In the genomic region with DNA sequence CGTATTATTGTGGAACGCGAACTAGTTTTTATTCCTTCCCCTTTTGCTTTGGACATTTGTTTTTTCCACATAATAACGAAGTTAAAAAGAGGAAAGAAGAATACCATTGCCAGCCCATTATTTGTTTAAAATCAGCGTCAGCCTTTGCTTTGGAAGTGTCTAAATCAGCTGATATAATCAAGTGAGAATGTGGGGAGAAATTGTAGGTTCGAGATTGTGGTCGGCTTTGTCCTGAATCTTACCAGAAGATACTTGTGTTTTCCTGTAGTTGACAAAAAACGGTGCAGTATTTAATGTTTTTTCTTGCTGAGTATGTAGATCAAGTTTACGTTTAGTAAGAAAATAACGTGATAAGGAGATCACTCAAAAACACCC, we compare ENCODE assay signal across 1 cellular context.
A peak's percentile ranks its signal among the peaks of the same experiment; 100 is the strongest.
TF ChIP-seq lines count a peak whose summit lies in the region.

No MANE protein-coding gene starts in this region.

TF ChIP-seq in K562, 482 proteins besides CTCF, POLR2A, EP300 and RAD21 (continued from another document):
- TF ChIP-seq, protein P1, sequence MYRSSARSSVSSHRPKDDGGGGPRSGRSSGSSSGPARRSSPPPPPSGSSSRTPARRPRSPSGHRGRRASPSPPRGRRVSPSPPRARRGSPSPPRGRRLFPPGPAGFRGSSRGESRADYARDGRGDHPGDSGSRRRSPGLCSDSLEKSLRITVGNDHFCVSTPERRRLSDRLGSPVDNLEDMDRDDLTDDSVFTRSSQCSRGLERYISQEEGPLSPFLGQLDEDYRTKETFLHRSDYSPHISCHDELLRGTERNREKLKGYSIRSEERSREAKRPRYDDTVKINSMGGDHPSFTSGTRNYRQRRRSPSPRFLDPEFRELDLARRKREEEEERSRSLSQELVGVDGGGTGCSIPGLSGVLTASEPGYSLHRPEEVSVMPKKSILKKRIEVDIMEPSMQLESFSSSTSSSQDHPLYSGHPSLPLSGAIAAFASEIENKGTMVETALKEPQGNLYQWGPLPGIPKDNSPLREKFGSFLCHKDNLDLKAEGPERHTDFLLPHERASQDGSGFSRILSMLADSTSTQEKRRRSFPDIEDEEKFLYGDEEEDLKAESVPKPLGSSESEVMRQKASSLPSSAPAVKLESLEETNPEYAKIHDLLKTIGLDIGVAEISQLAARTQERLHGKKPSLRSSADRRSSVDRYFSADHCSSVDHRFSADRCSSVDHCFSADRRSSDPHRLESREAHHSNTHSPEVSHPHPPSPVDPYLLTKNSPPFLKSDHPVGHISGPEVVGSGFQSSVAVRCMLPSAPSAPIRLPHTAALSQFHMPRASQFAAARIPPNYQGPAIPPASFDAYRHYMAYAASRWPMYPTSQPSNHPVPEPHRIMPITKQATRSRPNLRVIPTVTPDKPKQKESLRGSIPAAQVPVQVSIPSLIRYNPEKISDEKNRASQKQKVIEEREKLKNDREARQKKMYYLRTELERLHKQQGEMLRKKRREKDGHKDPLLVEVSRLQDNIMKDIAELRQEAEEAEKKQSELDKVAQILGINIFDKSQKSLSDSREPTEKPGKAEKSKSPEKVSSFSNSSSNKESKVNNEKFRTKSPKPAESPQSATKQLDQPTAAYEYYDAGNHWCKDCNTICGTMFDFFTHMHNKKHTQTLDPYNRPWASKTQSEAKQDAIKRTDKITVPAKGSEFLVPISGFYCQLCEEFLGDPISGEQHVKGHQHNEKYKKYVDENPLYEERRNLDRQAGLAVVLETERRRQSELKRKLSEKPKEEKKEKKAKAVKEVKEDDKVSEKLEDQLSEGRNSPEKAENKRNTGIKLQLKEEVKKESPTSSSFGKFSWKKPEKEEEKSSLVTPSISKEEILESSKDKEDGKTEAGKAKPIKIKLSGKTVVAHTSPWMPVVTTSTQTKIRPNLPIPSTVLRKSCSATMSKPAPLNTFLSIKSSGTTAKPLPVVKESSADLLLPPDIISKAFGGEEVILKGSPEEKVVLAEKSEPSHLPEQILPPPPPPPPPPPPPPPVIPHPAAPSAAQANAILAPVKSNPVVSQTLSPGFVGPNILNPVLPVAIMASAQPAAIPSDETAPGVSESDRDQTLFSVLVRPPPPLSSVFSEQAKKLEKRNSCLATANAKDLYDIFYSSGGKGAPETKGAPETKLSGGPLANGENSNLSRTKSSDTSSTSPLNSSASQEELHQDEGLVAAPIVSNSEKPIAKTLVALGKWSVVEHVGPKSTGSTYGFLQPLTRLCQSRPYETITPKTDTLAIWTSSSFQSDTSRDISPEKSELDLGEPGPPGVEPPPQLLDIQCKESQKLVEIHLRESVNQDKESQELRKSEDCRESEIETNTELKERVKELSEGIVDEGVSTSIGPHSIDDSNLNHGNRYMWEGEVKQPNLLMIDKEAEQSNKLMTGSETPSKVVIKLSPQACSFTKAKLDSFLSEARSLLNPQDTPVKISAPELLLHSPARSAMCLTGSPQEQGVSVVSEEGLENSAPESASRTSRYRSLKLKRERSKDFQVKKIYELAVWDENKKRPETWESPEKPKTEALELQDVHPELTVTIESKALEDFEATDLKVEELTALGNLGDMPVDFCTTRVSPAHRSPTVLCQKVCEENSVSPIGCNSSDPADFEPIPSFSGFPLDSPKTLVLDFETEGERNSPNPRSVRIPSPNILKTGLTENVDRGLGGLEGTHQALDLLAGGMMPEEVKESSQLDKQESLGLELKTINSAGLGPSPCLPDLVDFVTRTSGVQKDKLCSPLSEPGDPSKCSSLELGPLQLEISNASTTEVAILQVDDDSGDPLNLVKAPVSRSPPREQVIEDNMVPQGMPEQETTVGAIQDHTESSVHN (IDR thresholded peaks at IDR 0.05; ENCODE audit: borderline replicate concordance in 1 of 2, low read depth in 1 of 2), result no peak
- TF ChIP-seq ZNF785 (CRISPR knock-in tag; IDR thresholded peaks at IDR 0.05), result no peak
- TF ChIP-seq PCBP1 (IDR thresholded peaks at IDR 0.05; ENCODE audit: low read depth, low read length, poor library complexity, severe bottlenecking), result no peak
- TF ChIP-seq TRIM24 (IDR thresholded peaks at IDR 0.05), result no peak
- no peak for TF ChIP-seq ZKSCAN8 (CRISPR knock-in tag; IDR thresholded peaks at IDR 0.05)
- no peak for TF ChIP-seq EWSR1 (IDR thresholded peaks at IDR 0.05; ENCODE audit: borderline replicate concordance, low read depth, partially characterized antibody)
- no peak for TF ChIP-seq POLR3G (IDR thresholded peaks at IDR 0.05; ENCODE audit: extremely low read depth, insufficient read length, insufficient replicate concordance)
- TF ChIP-seq CBX3 (IDR thresholded peaks at IDR 0.05; ENCODE audit: borderline replicate concordance in 1 of 2, low read length in 2 of 2), result no peak
- TF ChIP-seq, protein P2, sequence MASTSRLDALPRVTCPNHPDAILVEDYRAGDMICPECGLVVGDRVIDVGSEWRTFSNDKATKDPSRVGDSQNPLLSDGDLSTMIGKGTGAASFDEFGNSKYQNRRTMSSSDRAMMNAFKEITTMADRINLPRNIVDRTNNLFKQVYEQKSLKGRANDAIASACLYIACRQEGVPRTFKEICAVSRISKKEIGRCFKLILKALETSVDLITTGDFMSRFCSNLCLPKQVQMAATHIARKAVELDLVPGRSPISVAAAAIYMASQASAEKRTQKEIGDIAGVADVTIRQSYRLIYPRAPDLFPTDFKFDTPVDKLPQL (IDR thresholded peaks at IDR 0.05; ENCODE audit: extremely low read depth, insufficient read length), result no peak
- no peak for TF ChIP-seq ZC3H4 (CRISPR knock-in tag; IDR thresholded peaks at IDR 0.05; ENCODE audit: borderline replicate concordance)
- no peak for TF ChIP-seq ZNF77 (CRISPR knock-in tag; IDR thresholded peaks at IDR 0.05)
- TF ChIP-seq NR2C1 (IDR thresholded peaks at IDR 0.05), result no peak
- TF ChIP-seq NR2C1 (tag; IDR thresholded peaks at IDR 0.05), result no peak
- TF ChIP-seq, protein P3, sequence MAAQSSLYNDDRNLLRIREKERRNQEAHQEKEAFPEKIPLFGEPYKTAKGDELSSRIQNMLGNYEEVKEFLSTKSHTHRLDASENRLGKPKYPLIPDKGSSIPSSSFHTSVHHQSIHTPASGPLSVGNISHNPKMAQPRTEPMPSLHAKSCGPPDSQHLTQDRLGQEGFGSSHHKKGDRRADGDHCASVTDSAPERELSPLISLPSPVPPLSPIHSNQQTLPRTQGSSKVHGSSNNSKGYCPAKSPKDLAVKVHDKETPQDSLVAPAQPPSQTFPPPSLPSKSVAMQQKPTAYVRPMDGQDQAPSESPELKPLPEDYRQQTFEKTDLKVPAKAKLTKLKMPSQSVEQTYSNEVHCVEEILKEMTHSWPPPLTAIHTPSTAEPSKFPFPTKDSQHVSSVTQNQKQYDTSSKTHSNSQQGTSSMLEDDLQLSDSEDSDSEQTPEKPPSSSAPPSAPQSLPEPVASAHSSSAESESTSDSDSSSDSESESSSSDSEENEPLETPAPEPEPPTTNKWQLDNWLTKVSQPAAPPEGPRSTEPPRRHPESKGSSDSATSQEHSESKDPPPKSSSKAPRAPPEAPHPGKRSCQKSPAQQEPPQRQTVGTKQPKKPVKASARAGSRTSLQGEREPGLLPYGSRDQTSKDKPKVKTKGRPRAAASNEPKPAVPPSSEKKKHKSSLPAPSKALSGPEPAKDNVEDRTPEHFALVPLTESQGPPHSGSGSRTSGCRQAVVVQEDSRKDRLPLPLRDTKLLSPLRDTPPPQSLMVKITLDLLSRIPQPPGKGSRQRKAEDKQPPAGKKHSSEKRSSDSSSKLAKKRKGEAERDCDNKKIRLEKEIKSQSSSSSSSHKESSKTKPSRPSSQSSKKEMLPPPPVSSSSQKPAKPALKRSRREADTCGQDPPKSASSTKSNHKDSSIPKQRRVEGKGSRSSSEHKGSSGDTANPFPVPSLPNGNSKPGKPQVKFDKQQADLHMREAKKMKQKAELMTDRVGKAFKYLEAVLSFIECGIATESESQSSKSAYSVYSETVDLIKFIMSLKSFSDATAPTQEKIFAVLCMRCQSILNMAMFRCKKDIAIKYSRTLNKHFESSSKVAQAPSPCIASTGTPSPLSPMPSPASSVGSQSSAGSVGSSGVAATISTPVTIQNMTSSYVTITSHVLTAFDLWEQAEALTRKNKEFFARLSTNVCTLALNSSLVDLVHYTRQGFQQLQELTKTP (IDR thresholded peaks at IDR 0.05; ENCODE audit: low read depth in 1 of 2, partially characterized antibody in 2 of 2), result peak; percentile 14 to 55
- no peak for TF ChIP-seq RFX1 (IDR thresholded peaks at IDR 0.05)
- no peak for TF ChIP-seq ZSCAN32 (CRISPR knock-in tag; IDR thresholded peaks at IDR 0.05)
- TF ChIP-seq, protein P4, sequence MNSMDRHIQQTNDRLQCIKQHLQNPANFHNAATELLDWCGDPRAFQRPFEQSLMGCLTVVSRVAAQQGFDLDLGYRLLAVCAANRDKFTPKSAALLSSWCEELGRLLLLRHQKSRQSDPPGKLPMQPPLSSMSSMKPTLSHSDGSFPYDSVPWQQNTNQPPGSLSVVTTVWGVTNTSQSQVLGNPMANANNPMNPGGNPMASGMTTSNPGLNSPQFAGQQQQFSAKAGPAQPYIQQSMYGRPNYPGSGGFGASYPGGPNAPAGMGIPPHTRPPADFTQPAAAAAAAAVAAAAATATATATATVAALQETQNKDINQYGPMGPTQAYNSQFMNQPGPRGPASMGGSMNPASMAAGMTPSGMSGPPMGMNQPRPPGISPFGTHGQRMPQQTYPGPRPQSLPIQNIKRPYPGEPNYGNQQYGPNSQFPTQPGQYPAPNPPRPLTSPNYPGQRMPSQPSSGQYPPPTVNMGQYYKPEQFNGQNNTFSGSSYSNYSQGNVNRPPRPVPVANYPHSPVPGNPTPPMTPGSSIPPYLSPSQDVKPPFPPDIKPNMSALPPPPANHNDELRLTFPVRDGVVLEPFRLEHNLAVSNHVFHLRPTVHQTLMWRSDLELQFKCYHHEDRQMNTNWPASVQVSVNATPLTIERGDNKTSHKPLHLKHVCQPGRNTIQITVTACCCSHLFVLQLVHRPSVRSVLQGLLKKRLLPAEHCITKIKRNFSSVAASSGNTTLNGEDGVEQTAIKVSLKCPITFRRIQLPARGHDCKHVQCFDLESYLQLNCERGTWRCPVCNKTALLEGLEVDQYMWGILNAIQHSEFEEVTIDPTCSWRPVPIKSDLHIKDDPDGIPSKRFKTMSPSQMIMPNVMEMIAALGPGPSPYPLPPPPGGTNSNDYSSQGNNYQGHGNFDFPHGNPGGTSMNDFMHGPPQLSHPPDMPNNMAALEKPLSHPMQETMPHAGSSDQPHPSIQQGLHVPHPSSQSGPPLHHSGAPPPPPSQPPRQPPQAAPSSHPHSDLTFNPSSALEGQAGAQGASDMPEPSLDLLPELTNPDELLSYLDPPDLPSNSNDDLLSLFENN (IDR thresholded peaks at IDR 0.05; ENCODE audit: low read depth in 2 of 2, low read length in 2 of 2), result 0 out of 4 replicates have a peak, but pooled peaks of 1 of the 2 experiments have one; percentile 24
- no peak; the same call in 1 of the 2 replicates for TF ChIP-seq BRD4 (IDR thresholded peaks at IDR 0.05)
- TF ChIP-seq, protein P5, sequence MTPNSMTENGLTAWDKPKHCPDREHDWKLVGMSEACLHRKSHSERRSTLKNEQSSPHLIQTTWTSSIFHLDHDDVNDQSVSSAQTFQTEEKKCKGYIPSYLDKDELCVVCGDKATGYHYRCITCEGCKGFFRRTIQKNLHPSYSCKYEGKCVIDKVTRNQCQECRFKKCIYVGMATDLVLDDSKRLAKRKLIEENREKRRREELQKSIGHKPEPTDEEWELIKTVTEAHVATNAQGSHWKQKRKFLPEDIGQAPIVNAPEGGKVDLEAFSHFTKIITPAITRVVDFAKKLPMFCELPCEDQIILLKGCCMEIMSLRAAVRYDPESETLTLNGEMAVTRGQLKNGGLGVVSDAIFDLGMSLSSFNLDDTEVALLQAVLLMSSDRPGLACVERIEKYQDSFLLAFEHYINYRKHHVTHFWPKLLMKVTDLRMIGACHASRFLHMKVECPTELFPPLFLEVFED (CRISPR knock-in tag; conservative IDR thresholded peaks at IDR 0.05), result no peak
- TF ChIP-seq NFIC (IDR thresholded peaks at IDR 0.05), result no peak
- no peak for TF ChIP-seq NEUROD1 (IDR thresholded peaks at IDR 0.05; ENCODE audit: borderline replicate concordance, low read depth, low read length, partially characterized antibody)
- TF ChIP-seq LEF1 (IDR thresholded peaks at IDR 0.05), result no peak
- TF ChIP-seq RNF2 (IDR thresholded peaks at IDR 0.05), result no peak
- TF ChIP-seq SAFB2 (IDR thresholded peaks at IDR 0.05; ENCODE audit: borderline replicate concordance, low read depth, low read length, severe bottlenecking), result no peak
- TF ChIP-seq, protein P6, sequence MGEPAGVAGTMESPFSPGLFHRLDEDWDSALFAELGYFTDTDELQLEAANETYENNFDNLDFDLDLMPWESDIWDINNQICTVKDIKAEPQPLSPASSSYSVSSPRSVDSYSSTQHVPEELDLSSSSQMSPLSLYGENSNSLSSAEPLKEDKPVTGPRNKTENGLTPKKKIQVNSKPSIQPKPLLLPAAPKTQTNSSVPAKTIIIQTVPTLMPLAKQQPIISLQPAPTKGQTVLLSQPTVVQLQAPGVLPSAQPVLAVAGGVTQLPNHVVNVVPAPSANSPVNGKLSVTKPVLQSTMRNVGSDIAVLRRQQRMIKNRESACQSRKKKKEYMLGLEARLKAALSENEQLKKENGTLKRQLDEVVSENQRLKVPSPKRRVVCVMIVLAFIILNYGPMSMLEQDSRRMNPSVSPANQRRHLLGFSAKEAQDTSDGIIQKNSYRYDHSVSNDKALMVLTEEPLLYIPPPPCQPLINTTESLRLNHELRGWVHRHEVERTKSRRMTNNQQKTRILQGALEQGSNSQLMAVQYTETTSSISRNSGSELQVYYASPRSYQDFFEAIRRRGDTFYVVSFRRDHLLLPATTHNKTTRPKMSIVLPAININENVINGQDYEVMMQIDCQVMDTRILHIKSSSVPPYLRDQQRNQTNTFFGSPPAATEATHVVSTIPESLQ (CRISPR knock-in tag; IDR thresholded peaks at IDR 0.05), result no peak
- 0 out of 4 replicates have a peak, but pooled peaks of 1 of the 2 experiments have one; percentile 18 for TF ChIP-seq FOXA3 (CRISPR knock-in tag; conservative IDR thresholded peaks at IDR 0.05 in 1 of 2, IDR thresholded peaks at IDR 0.05 in 1 of 2)
- TF ChIP-seq, protein P7, sequence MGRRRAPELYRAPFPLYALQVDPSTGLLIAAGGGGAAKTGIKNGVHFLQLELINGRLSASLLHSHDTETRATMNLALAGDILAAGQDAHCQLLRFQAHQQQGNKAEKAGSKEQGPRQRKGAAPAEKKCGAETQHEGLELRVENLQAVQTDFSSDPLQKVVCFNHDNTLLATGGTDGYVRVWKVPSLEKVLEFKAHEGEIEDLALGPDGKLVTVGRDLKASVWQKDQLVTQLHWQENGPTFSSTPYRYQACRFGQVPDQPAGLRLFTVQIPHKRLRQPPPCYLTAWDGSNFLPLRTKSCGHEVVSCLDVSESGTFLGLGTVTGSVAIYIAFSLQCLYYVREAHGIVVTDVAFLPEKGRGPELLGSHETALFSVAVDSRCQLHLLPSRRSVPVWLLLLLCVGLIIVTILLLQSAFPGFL (CRISPR knock-in tag; IDR thresholded peaks at IDR 0.05), result no peak
- TF ChIP-seq CHD1 (IDR thresholded peaks at IDR 0.05; ENCODE audit: low read length), result peak; percentile 83
- TF ChIP-seq SLC30A9 (CRISPR knock-in tag; IDR thresholded peaks at IDR 0.05), result no peak
- no peak for TF ChIP-seq ELF4 (CRISPR knock-in tag; IDR thresholded peaks at IDR 0.05)
- no peak for TF ChIP-seq GTF2F1 (IDR thresholded peaks at IDR 0.05; ENCODE audit: low read depth, low read length)
- no peak for TF ChIP-seq MTA3 (IDR thresholded peaks at IDR 0.05; ENCODE audit: borderline replicate concordance)
- no peak for TF ChIP-seq ZNF561 (CRISPR knock-in tag; conservative IDR thresholded peaks at IDR 0.05)
- peak; percentile 49 for TF ChIP-seq C11orf30 (IDR thresholded peaks at IDR 0.05; ENCODE audit: low read depth)
- 0 out of 2 replicates have a peak, but pooled peaks have one; percentile 20 for TF ChIP-seq THRAP3 (IDR thresholded peaks at IDR 0.05; ENCODE audit: borderline replicate concordance)
- no peak for TF ChIP-seq FIP1L1 (IDR thresholded peaks at IDR 0.05; ENCODE audit: low read depth, low read length, poor library complexity, severe bottlenecking)
